ENCODE assay signal across 14 cellular contexts in genomic region chr3:180684807-180685206, GRCh38. TPM values are rescaled to one million over a fixed set of nuclear protein-coding genes. Genes with fewer than 3 reads are reported as not detected.
"Had no signal": no experiment of that assay in that cellular context is flagged by ENCODE, and none has a peak within 500 bp of the region (broad histone marks: within the 10 kb centered on the region; RNA-seq: fewer than 3 reads in every experiment).

No MANE protein-coding gene starts in this region.

- H3K9me3 ChIP-seq: ovary, suprapubic skin had no signal

- DNase-seq: activated naive CD4-positive, alpha-beta T cell; activated naive CD8-positive, alpha-beta T cell treated with anti-CD3 and anti-CD28 coated beads, Interleukin-2, amount 10 ng/mL, durations not matched to agents 7 days and 5 days; brain microvascular endothelial cell; effector memory CD4-positive, alpha-beta T cell; heart right ventricle; ovary had no signal

- H3K4me3 ChIP-seq: heart right ventricle, lung, ovary, suprapubic skin had no signal

- H3K4me3 Mint-ChIP-seq: activated naive CD8-positive, alpha-beta T cell treated with anti-CD3 and anti-CD28 coated beads, Interleukin-2, amount 10 ng/mL, durations not matched to agents 7 days and 5 days; stimulated activated naive CD8-positive, alpha-beta T cell treated with anti-CD3 and anti-CD28 coated beads, Interleukin-15, Interleukin-2, amounts not matched to agents 100 ng/mL and 50 ng/mL, for 24 hours; type B pancreatic cell had no signal

- H3K27ac ChIP-seq: brain microvascular endothelial cell, epithelial cell of prostate, heart right ventricle, ovary, suprapubic skin had no signal

- H3K27me3 ChIP-seq: brain microvascular endothelial cell, ovary had no signal

- H3K27ac Mint-ChIP-seq: activated naive CD8-positive, alpha-beta T cell treated with anti-CD3 and anti-CD28 coated beads, Interleukin-2, amount 10 ng/mL, durations not matched to agents 7 days and 5 days; stimulated activated naive CD8-positive, alpha-beta T cell treated with anti-CD3 and anti-CD28 coated beads, Interleukin-15, Interleukin-2, amounts not matched to agents 100 ng/mL and 50 ng/mL, for 24 hours; type B pancreatic cell had no signal

- ATAC-seq: heart right ventricle, sciatic nerve had no signal

- H3K9me3 Mint-ChIP-seq: activated naive CD8-positive, alpha-beta T cell treated with anti-CD3 and anti-CD28 coated beads, Interleukin-2, amount 10 ng/mL, durations not matched to agents 7 days and 5 days; stimulated activated naive CD8-positive, alpha-beta T cell treated with anti-CD3 and anti-CD28 coated beads, Interleukin-15, Interleukin-2, amounts not matched to agents 100 ng/mL and 50 ng/mL, for 24 hours; type B pancreatic cell had no signal

- H3K36me3 ChIP-seq: brain microvascular endothelial cell, heart right ventricle, ovary, suprapubic skin had no signal

- H3K36me3 Mint-ChIP-seq: activated naive CD8-positive, alpha-beta T cell treated with anti-CD3 and anti-CD28 coated beads, Interleukin-2, amount 10 ng/mL, durations not matched to agents 7 days and 5 days; type B pancreatic cell had no signal

RNA-seq across cellular contexts. Expression of gene CCDC39, which starts 5.5 kb away (rescaled TPM):
- total RNA-seq: activated CD8-positive, alpha-beta memory T cell treated with anti-CD3 and anti-CD28 coated beads for 36 hours; activated naive CD8-positive, alpha-beta T cell treated with anti-CD3 and anti-CD28 coated beads, Interleukin-2, amount 10 ng/mL, durations not matched to agents 7 days and 5 days; heart right ventricle; pulmonary artery endothelial cell; suprapubic skin had no signal
